Comparison of ENCODE assay signal across 12 cellular contexts in the genomic region with DNA sequence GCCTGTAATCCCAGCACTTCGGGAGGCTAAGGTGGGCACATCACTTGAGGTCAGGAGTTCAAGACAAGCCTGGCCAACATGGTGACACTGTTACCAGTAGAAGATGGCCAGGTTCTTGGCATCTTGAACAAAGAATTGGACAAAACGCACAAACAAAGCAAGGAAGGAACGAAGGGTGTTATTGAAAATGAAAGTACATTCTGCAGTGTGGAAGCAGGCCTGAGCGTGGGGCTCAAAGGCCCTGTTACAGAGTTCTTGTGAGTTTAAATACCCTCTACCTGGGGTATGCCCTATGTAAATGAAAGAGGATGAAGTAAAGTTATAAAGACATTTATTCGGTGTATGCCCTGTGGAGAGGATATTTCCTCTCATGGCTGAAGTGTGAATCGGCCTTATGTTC. TPM values are rescaled to one million over a fixed set of nuclear protein-coding genes. Genes with fewer than 3 reads are reported as not detected.
DNase-seq lines count a peak whose midpoint lies in the region; ATAC-seq, FAIRE-seq and TF ChIP-seq lines count a peak whose summit lies in the region.
"Had no signal": no experiment of that assay in that cellular context is flagged by ENCODE, and none has a peak within 500 bp of the region (broad histone marks: within the 10 kb centered on the region; RNA-seq: fewer than 3 reads in every experiment).

No MANE protein-coding gene starts in this region.

- no peak for TF ChIP-seq CTCF in OCI-LY3 (IDR thresholded peaks at IDR 0.05; ENCODE audit: low read depth, low read length)
- TF ChIP-seq CTCF in coronary artery (IDR thresholded peaks at IDR 0.05), result no peak
- TF ChIP-seq CTCF in gastrocnemius medialis (IDR thresholded peaks at IDR 0.05 in 4 of 5, conservative IDR thresholded peaks at IDR 0.05 in 1 of 5), result no peak

- H3K27ac ChIP-seq in OCI-LY3 (ENCODE audit: low read length), result no peak overlapping the region
- H3K27ac ChIP-seq in coronary artery, result peak overlapping the region in 1 of 2 donors; percentile 16
- peak overlapping the region; percentile 25 to 48 (median 34) for H3K27ac ChIP-seq in gastrocnemius medialis
- H3K27ac ChIP-seq: SK-N-MC had no signal

- H3K4me1 ChIP-seq in OCI-LY3 (ENCODE audit: low read length), result peaks cover 18% of the 10 kb centered on the region
- no peaks in the 10 kb centered on the region for H3K4me1 ChIP-seq in gastrocnemius medialis

- H3K9me3 ChIP-seq in OCI-LY3 (ENCODE audit: insufficient read depth, low read length) (no peaks in the 10 kb centered on the region), gastrocnemius medialis (no peaks in the 10 kb centered on the region)

- peak; percentile 33 for FAIRE-seq in GM12891 (lab: Jason Lieb, UNC)

- H3K27me3 ChIP-seq in OCI-LY3 (ENCODE audit: low read depth, low read length), result no peaks in the 10 kb centered on the region; the same call in 1 of the 2 replicates
- H3K27me3 ChIP-seq in gastrocnemius medialis, result no peaks in the 10 kb centered on the region

- H3K4me3 ChIP-seq in OCI-LY3 (ENCODE audit: low read length) (peak overlapping the region; percentile 18; the same call in 1 of the 2 replicates), coronary artery (peak overlapping the region; percentile 52), gastrocnemius medialis (peak overlapping the region in 1 of 4 donors; percentile 32)
- H3K4me3 ChIP-seq: SK-N-MC had no signal

- no peak overlapping the region for H3K9ac ChIP-seq in OCI-LY3 (ENCODE audit: low read length)

- no peak for TF ChIP-seq POLR2A in GM12891 (IDR thresholded peaks at IDR 0.05; ENCODE audit: low read depth, low read length)
- no peak for TF ChIP-seq POLR2A in gastrocnemius medialis (IDR thresholded peaks at IDR 0.05)

- H3K36me3 ChIP-seq in OCI-LY3 (replicated peaks; ENCODE audit: low read depth, low read length), result no peaks in the 10 kb centered on the region
- H3K36me3 ChIP-seq in gastrocnemius medialis, result no peaks in the 10 kb centered on the region

- H3K4me2 ChIP-seq in OCI-LY3 (ENCODE audit: low read length), result peak overlapping the region; percentile 39

- intact Hi-C loops in gastrocnemius medialis (cut with DNase I; ENCODE audit: low total_unique reads), result no loop called here

- DNase-seq in GM12891 (ENCODE audit: insufficient read length, low spot score) (no peak), coronary artery (ENCODE audit: low spot score) (no peak), gastrocnemius medialis (no peak)
- DNase-seq in stimulated activated CD4-positive, alpha-beta T cell treated with anti-CD3 and anti-CD28 coated beads, Interleukin-15, amount 100 ng/mL, for 24 hours, result no peak
- no peak for DNase-seq in stimulated activated CD4-positive, alpha-beta T cell treated with anti-CD3 and anti-CD28 coated beads, Interleukin-2, amount 100 ng/mL, for 24 hours
- DNase-seq: effector CD4-positive, alpha-beta T cell; glutamatergic neuron; NCI-H1436 treated with DMSO at 0.1 percent for 48 hours had no signal

- H2AFZ ChIP-seq in OCI-LY3 (ENCODE audit: low read depth, low read length), result peak overlapping the region; percentile 50; the same call in 1 of the 2 replicates

- H3K79me2 ChIP-seq in OCI-LY3 (ENCODE audit: low read length), result no peaks in the 10 kb centered on the region

- H4K20me1 ChIP-seq in OCI-LY3 (ENCODE audit: insufficient read depth, low read length), result no peaks in the 10 kb centered on the region

- in situ Hi-C loops in gastrocnemius medialis (cut with MboI; ENCODE audit: low sequenced_read_pairs in 4 of 4), result loop anchor here in 1 of 4 donors (25.0 kb wide), 1 partner anchor 359 kb away; no protein-coding TSS in a partner anchor

- ATAC-seq in gastrocnemius medialis, result no peak
- no peak for ATAC-seq in GM19035 (IDR thresholded peaks at IDR 0.05; ENCODE audit: unreplicated experiment)
- ATAC-seq in HG03354 (IDR thresholded peaks at IDR 0.05; ENCODE audit: poor library complexity, severe bottlenecking, unreplicated experiment), result no peak

TF ChIP-seq in GM12891, 5 proteins besides CTCF, POLR2A, EP300 and RAD21:
- TF ChIP-seq SPI1 (IDR thresholded peaks at IDR 0.05; ENCODE audit: low read depth, low read length) (no peak), PAX5 (IDR thresholded peaks at IDR 0.05; ENCODE audit: insufficient read depth, low read length, severe bottlenecking) (no peak), POLR2AphosphoS5 (IDR thresholded peaks at IDR 0.05; ENCODE audit: low read depth, low read length) (no peak), TAF1 (IDR thresholded peaks at IDR 0.05; ENCODE audit: low read depth, low read length) (no peak), POU2F2 (IDR thresholded peaks at IDR 0.05; ENCODE audit: low read depth, low read length) (no peak)
TF ChIP-seq in GM12891: peak in this region for 0.

RNA-seq across cellular contexts. Expression of gene CDK17, which starts 20.8 kb away (rescaled TPM):
- 9.3 TPM for polyA plus RNA-seq in GM12891 (2012; ENCODE audit: low read depth, missing spikeins)
- total RNA-seq in gastrocnemius medialis, result 10 to 100 TPM; 10.9 to 25.1 (median 20.9) TPM
